Comparison of ENCODE assay signal across 1 cellular context in the genomic region with DNA sequence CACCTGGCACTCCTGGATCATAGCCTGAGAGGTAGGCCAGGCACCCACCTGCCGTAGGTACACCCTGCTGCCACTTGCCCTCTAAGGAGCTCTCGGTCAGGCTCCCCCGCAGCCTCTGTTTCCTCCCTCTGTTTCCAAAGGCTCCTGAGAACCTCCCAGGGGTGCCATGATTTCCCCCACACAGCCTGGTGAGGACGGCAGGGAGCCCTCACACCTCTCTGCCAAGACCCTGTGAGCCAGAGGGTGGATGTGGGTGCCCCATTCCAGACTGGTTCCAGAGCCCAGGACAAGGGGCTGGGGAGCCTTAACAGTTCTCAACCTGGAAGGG.
TF ChIP-seq lines count a peak whose summit lies in the region.

No MANE protein-coding gene starts in this region.

TF ChIP-seq in IMR-90, 13 proteins besides CTCF, POLR2A, EP300 and RAD21:
- TF ChIP-seq, protein P1, sequence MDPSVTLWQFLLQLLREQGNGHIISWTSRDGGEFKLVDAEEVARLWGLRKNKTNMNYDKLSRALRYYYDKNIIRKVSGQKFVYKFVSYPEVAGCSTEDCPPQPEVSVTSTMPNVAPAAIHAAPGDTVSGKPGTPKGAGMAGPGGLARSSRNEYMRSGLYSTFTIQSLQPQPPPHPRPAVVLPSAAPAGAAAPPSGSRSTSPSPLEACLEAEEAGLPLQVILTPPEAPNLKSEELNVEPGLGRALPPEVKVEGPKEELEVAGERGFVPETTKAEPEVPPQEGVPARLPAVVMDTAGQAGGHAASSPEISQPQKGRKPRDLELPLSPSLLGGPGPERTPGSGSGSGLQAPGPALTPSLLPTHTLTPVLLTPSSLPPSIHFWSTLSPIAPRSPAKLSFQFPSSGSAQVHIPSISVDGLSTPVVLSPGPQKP (IDR thresholded peaks at IDR 0.05; ENCODE audit: borderline replicate concordance, low read depth, low read length) = no peak
- TF ChIP-seq RCOR1 (IDR thresholded peaks at IDR 0.05; ENCODE audit: insufficient replicate concordance, low read length) (no peak), NFE2L2 (IDR thresholded peaks at IDR 0.05; ENCODE audit: low read depth, low read length) (no peak), RFX5 (IDR thresholded peaks at IDR 0.05; ENCODE audit: low read depth, low read length) (no peak), MAFK (IDR thresholded peaks at IDR 0.05; ENCODE audit: low read depth, low read length) (no peak), CHD1 (IDR thresholded peaks at IDR 0.05; ENCODE audit: low read depth, low read length) (no peak)
